Comparison of ENCODE assay signal across 8 cellular contexts in the genomic region with DNA sequence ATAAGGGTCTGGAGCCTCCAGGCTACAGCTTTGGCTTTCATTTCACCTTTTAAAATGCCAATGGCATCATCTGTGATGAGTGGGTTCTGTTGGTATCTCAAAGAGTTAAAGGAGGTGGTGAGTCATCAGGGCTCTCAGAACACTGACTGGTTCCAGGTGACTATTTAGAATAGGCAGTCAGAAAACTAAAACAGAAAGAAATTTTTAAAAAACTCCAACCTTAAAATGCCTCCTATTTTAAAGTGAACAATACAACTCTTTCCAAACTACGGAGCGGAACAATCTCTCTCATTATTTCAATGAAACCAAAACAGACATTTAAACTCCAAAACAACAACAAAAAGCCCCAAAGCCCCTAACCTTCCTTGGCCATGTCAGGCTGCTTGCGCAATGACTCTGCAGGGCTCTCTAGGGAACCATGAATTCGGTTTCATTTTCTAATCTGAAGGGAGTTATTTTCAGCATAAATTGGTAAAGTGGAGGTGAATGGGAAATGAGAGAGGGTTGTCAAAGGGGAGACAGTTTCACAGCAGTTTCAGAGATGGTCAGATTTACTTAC.
DNase-seq lines count a peak whose midpoint lies in the region; ATAC-seq, FAIRE-seq and TF ChIP-seq lines count a peak whose summit lies in the region.

No MANE protein-coding gene starts in this region.

- no peak for TF ChIP-seq RAD21 in K562 (CRISPR knock-in tag; conservative IDR thresholded peaks at IDR 0.05 in 1 of 2, IDR thresholded peaks at IDR 0.05 in 1 of 2)

- H3K9me3 ChIP-seq in K562 (replicated peaks; ENCODE audit: control insufficient read depth, insufficient read depth, low read depth, low read length) (no peaks in the 10 kb centered on the region), tibial artery (no peaks in the 10 kb centered on the region)

- no peak overlapping the region for H3K9ac ChIP-seq in K562 (ENCODE audit: insufficient read depth in 1 of 2, low read depth in 2 of 2, low read length in 2 of 2)

- ATAC-seq in GM19035 (IDR thresholded peaks at IDR 0.05; ENCODE audit: unreplicated experiment) = peak; percentile 98
- peak; percentile 95 for ATAC-seq in HG03097 (IDR thresholded peaks at IDR 0.05; ENCODE audit: low FRiP score, unreplicated experiment)
- no peak for ATAC-seq in K562

- H3K4me1 ChIP-seq in K562 (replicated peaks in 1 of 2; ENCODE audit: control insufficient read depth in 2 of 2, insufficient read depth in 2 of 2, low read length in 2 of 2) = no peaks in the 10 kb centered on the region
- peaks cover 0 to 17% (median 7%) of the 10 kb centered on the region in 4 donors for H3K4me1 ChIP-seq in tibial artery

- intact Hi-C loops in K562 (cut with micrococcal nuclease) (no loop called here), tibial artery (cut with DNase I; ENCODE audit: low total_unique reads) (no loop called here)

- POLR2A ChIA-PET in K562 (lab: Yijun Ruan, JAX) = no interaction called here

- no peaks in the 10 kb centered on the region for H4K20me1 ChIP-seq in K562 (replicated peaks; ENCODE audit: control insufficient read depth, insufficient read depth, low read length)

- WGBS in K562 (ENCODE audit: insufficient coverage, low coverage, missing lambda C conversion rate) = 4% methylated on average over 4 of the region's 4 CpGs

- H3K79me2 ChIP-seq in K562 (ENCODE audit: control insufficient read depth, insufficient read depth, low read length) = no peaks in the 10 kb centered on the region

- FAIRE-seq in K562 (lab: Jason Lieb, UNC) = no peak

- H3K27ac ChIP-seq in K562 (ENCODE audit: extremely low read depth, low read depth, low read length) (no peak overlapping the region), tibial artery (peak overlapping the region; percentile 23 to 46)

- H3K4me3 ChIP-seq in K562 (no peak overlapping the region), tibial artery (peak overlapping the region in 1 of 2 donors; percentile 20)

- in situ Hi-C loops in K562 (cut with MboI) = no loop called here

- TF ChIP-seq CTCF in K562 (IDR thresholded peaks at IDR 0.05 in 2 of 3, conservative IDR thresholded peaks at IDR 0.05 in 1 of 3; ENCODE audit: insufficient read depth in 2 of 3, low read depth in 1 of 3, low read length in 3 of 3) = no peak
- no peak for TF ChIP-seq CTCF in tibial artery (IDR thresholded peaks at IDR 0.05)

- H3K9me1 ChIP-seq in K562 (ENCODE audit: control insufficient read depth, insufficient read depth, low read length) = no peaks in the 10 kb centered on the region

- TF ChIP-seq POLR2A in K562 (conservative IDR thresholded peaks at IDR 0.05) = no peak

- TF ChIP-seq EP300 in K562 (IDR thresholded peaks at IDR 0.05; ENCODE audit: low read length) = no peak

- DNase-seq in AG08395 (ENCODE audit: low spot score) (peak; percentile 48), K562 (ENCODE audit: extremely low read depth in 1 of 4, low spot score in 3 of 4) (no peak), tibial artery (no peak), activated gamma-delta T cell treated with Interleukin-2 at 50 U/mL for 16 hours (no peak), NCI-H1930 (lab: John Stamatoyannopoulos, UW) (no peak), pons (ENCODE audit: low spot score) (no peak)

- BruUV-seq in K562 (replicated peaks; lab: Mats Ljungman, UMichigan) = no TSS peak

- CTCF ChIA-PET in K562 (lab: Yijun Ruan, JAX; ENCODE audit: low intra/inter-chr PET ratio) = no interaction called here

- H3K36me3 ChIP-seq in K562 (ENCODE audit: control insufficient read depth, insufficient read depth, low read length) (no peaks in the 10 kb centered on the region), tibial artery (no peaks in the 10 kb centered on the region)

- H3K27me3 ChIP-seq in K562 (ENCODE audit: control insufficient read depth in 2 of 2, insufficient read depth in 2 of 2, low read length in 2 of 2) = peaks cover 0 to 4% of the 10 kb centered on the region in 2 experiments; a peak in 2 of 5 replicates
- H3K27me3 ChIP-seq in tibial artery = no peaks in the 10 kb centered on the region

- no peak overlapping the region for H2AFZ ChIP-seq in K562 (ENCODE audit: low read depth, low read length)

- no peak overlapping the region for H3K4me2 ChIP-seq in K562 (ENCODE audit: insufficient read depth, low read length)

TF ChIP-seq in K562, 482 proteins besides CTCF, POLR2A, EP300 and RAD21:
- TF ChIP-seq HCFC1 (IDR thresholded peaks at IDR 0.05; ENCODE audit: low read depth, low read length) (no peak), BCLAF1 (IDR thresholded peaks at IDR 0.05; ENCODE audit: borderline replicate concordance in 1 of 2, control insufficient read depth in 1 of 2, low read depth in 2 of 2, low read length in 1 of 2) (no peak), RBM39 (optimal IDR thresholded peaks at IDR 0.05; ENCODE audit: low read depth, low read length) (no peak), PHB (CRISPR knock-in tag; IDR thresholded peaks at IDR 0.05) (no peak), SAFB (IDR thresholded peaks at IDR 0.05; ENCODE audit: borderline replicate concordance, low read depth, low read length) (no peak), CBX3 (IDR thresholded peaks at IDR 0.05; ENCODE audit: borderline replicate concordance in 1 of 2, low read length in 2 of 2) (no peak), ATF3 (IDR thresholded peaks at IDR 0.05) (peak; percentile 50), ATF3 (CRISPR knock-in tag; conservative IDR thresholded peaks at IDR 0.05) (no peak), SNIP1 (IDR thresholded peaks at IDR 0.05; ENCODE audit: low read depth) (no peak), PRMT5 (CRISPR knock-in tag; IDR thresholded peaks at IDR 0.05) (no peak), TCF7L2 (IDR thresholded peaks at IDR 0.05; ENCODE audit: low read depth, low read length) (no peak), BDP1 (IDR thresholded peaks at IDR 0.05; ENCODE audit: insufficient read depth, insufficient read length) (no peak), SLC30A9 (CRISPR knock-in tag; IDR thresholded peaks at IDR 0.05) (no peak), CEBPB (tag; IDR thresholded peaks at IDR 0.05) (peak; percentile 63), STAT5B (CRISPR knock-in tag; IDR thresholded peaks at IDR 0.05) (no peak), ATF2 (CRISPR knock-in tag; IDR thresholded peaks at IDR 0.05) (no peak), PYGO2 (tag; IDR thresholded peaks at IDR 0.05) (no peak), THRA (IDR thresholded peaks at IDR 0.05) (no peak), KDM5B (IDR thresholded peaks at IDR 0.05; ENCODE audit: insufficient replicate concordance, low read depth, low read length) (no peak)
